Comparison of ENCODE assay signal across 1 cellular context in genomic region chr16:67683767-67684166, GRCh38.
TF ChIP-seq lines count a peak whose summit lies in the region.

No MANE protein-coding gene starts in this region.

TF ChIP-seq in HCT116, 20 proteins besides CTCF, POLR2A, EP300 and RAD21 (continued from another document):
- TF ChIP-seq SP1 (IDR thresholded peaks at IDR 0.05; ENCODE audit: low read depth) (no peak), FOSL1 (IDR thresholded peaks at IDR 0.05; ENCODE audit: low read depth) (no peak), SIN3A (IDR thresholded peaks at IDR 0.05; ENCODE audit: low read depth) (no peak), MAX (IDR thresholded peaks at IDR 0.05) (no peak), EZH2phosphoT487 (IDR thresholded peaks at IDR 0.05; ENCODE audit: borderline replicate concordance) (no peak)
